ENCODE assay signal across 23 cellular contexts in genomic region chr1:235254721-235255120, GRCh38.
DNase-seq lines count a peak whose midpoint lies in the region; ATAC-seq, FAIRE-seq and TF ChIP-seq lines count a peak whose summit lies in the region.
"Had no signal": no experiment of that assay in that cellular context is flagged by ENCODE, and none has a peak within 500 bp of the region (broad histone marks: within the 10 kb centered on the region; RNA-seq: fewer than 3 reads in every experiment).

No MANE protein-coding gene starts in this region.

- H3K9ac ChIP-seq in SK-N-SH: 0 out of 2 replicates have a peak overlapping the region, but pooled peaks have one; percentile 7

- CTCF ChIA-PET in SK-N-SH (lab: Yijun Ruan, JAX): interaction anchor here (1.1 to 1.3 kb wide), 3 partner anchors 74 to 164 kb away, joined by 3 to 10 read pairs (median 5); partner anchors contain the start of genes ARID4B and GGPS1

- no peak overlapping the region for H3K4me2 ChIP-seq in SK-N-SH

- no peaks in the 10 kb centered on the region for H3K27me3 Mint-ChIP-seq in T-helper 17 cell
- no peaks in the 10 kb centered on the region for H3K27me3 Mint-ChIP-seq in memory B cell
- H3K27me3 Mint-ChIP-seq: CD8-positive, alpha-beta memory T cell; IgD-negative memory B cell had no signal

- H3K9me2 ChIP-seq in SK-N-SH: no peaks in the 10 kb centered on the region

- TF ChIP-seq CTCF in SK-N-SH (IDR thresholded peaks at IDR 0.05) (no peak), D721Med (IDR thresholded peaks at IDR 0.05; ENCODE audit: insufficient read depth, missing control alignments) (no peak)

- no peak overlapping the region for H3K27ac ChIP-seq in SK-N-SH (ENCODE audit: low read depth in 2 of 2, low read length in 1 of 2)
- H3K27ac ChIP-seq: 22Rv1 had no signal

- TF ChIP-seq RAD21 in SK-N-SH (IDR thresholded peaks at IDR 0.05; ENCODE audit: low read length): no peak

- DNase-seq in SK-N-SH: no peak
- DNase-seq in D721Med (ENCODE audit: insufficient read length, low spot score): no peak
- no peak for DNase-seq in T-helper 17 cell
- no peak for DNase-seq in memory B cell (ENCODE audit: low spot score in 2 of 2)
- no peak for DNase-seq in SKM-1 treated with dmso at 0.1 percent for 144 hours (lab: John Stamatoyannopoulos, UW; ENCODE audit: unreplicated experiment)
- DNase-seq in NOMO-1 treated with DMSO at 0.1 percent for 48 hours (lab: John Stamatoyannopoulos, UW; ENCODE audit: unreplicated experiment): no peak
- DNase-seq: C1 segment of cervical spinal cord; Calu3; CD8-positive, alpha-beta memory T cell; DMS53; GDM1; MV-4-11; NCI-H1105 treated with DMSO at 0.1 percent for 48 hours; NCI-H2029 treated with DMSO at 0.1 percent for 48 hours; NCI-H226; NCI-H524; NCI-H774; NK-92 treated with Interleukin-12 subunit alpha and Interleukin-12 subunit beta, amount 100 ng/mL, for 24 hours had no signal

- peaks cover 6% of the 10 kb centered on the region for H3K36me3 Mint-ChIP-seq in T-helper 17 cell (ENCODE audit: low read depth)
- peaks cover 5% of the 10 kb centered on the region for H3K36me3 Mint-ChIP-seq in memory B cell
- H3K36me3 Mint-ChIP-seq: IgD-negative memory B cell had no signal

- peaks cover 23% of the 10 kb centered on the region for H4K20me1 ChIP-seq in SK-N-SH (ENCODE audit: insufficient read depth)

- peak overlapping the region; percentile 27 for H3K27ac Mint-ChIP-seq in T-helper 17 cell
- H3K27ac Mint-ChIP-seq in memory B cell: peak overlapping the region; percentile 6

- H2AFZ ChIP-seq in SK-N-SH (ENCODE audit: low read depth): no peak overlapping the region

- H3K4me1 Mint-ChIP-seq in T-helper 17 cell (peaks cover 23% of the 10 kb centered on the region), memory B cell (peaks cover 12% of the 10 kb centered on the region)

- no peaks in the 10 kb centered on the region; a peak in 1 of 4 replicates for H3K4me1 ChIP-seq in SK-N-SH (ENCODE audit: control insufficient read depth in 1 of 2, insufficient read depth in 2 of 2, low read depth in 1 of 2, low read length in 1 of 2)

- H3K9me3 ChIP-seq in SK-N-SH: no peaks in the 10 kb centered on the region
- H3K9me3 ChIP-seq in T-helper 17 cell (ENCODE audit: control insufficient read depth, low read length, poor library complexity, severe bottlenecking): no peaks in the 10 kb centered on the region

- POLR2A ChIA-PET in SK-N-SH (lab: Yijun Ruan, JAX): no interaction called here

- peak overlapping the region; percentile 12 for H3K4me3 Mint-ChIP-seq in T-helper 17 cell
- no peak overlapping the region for H3K4me3 Mint-ChIP-seq in memory B cell
- H3K4me3 Mint-ChIP-seq: CD8-positive, alpha-beta memory T cell; IgD-negative memory B cell had no signal

- 74% methylated on average over 1 of the region's 1 CpG for WGBS in SK-N-SH (ENCODE audit: low lambda C conversion rate)

- no peaks in the 10 kb centered on the region for H3K9me3 Mint-ChIP-seq in memory B cell
- H3K9me3 Mint-ChIP-seq: CD8-positive, alpha-beta memory T cell; IgD-negative memory B cell had no signal

- ATAC-seq in SK-N-SH treated with all-trans-retinoic acid at 6 μM for 48 hours: no peak
- no peak for ATAC-seq in T-helper 17 cell
- no peak for ATAC-seq in memory B cell (ENCODE audit: low read depth)
- no peak for ATAC-seq in activated CD4-positive, CD25-positive, alpha-beta regulatory T cell treated with anti-CD3 and anti-CD28 coated beads, Interleukin-2, amount 50 U/mL, for 24 hours
- ATAC-seq: Right ventricle myocardium inferior had no signal

- H3K27me3 ChIP-seq in SK-N-SH (ENCODE audit: insufficient read depth): no peaks in the 10 kb centered on the region

- TF ChIP-seq EP300 in SK-N-SH (IDR thresholded peaks at IDR 0.05; ENCODE audit: borderline replicate concordance in 1 of 2, low read depth in 1 of 2, low read length in 1 of 2): no peak

- H3F3A ChIP-seq in SK-N-SH (replicated peaks; ENCODE audit: insufficient read depth): peaks cover 11% of the 10 kb centered on the region

- no peak overlapping the region for H3K4me3 ChIP-seq in SK-N-SH (ENCODE audit: low read depth in 2 of 2, low read length in 1 of 2)

- peaks cover 56% of the 10 kb centered on the region for H3K79me2 ChIP-seq in SK-N-SH (ENCODE audit: insufficient read depth)

- peak; percentile 73 for FAIRE-seq in D721Med (lab: Jason Lieb, UNC)

- H3K36me3 ChIP-seq in SK-N-SH (replicated peaks in 1 of 2; ENCODE audit: control insufficient read depth in 1 of 2, insufficient read depth in 2 of 2, low read length in 1 of 2): peaks cover 31 to 52% of the 10 kb centered on the region in 2 experiments

TF ChIP-seq in SK-N-SH, 30 proteins besides CTCF, POLR2A, EP300 and RAD21:
- TF ChIP-seq SIN3A (IDR thresholded peaks at IDR 0.05; ENCODE audit: borderline replicate concordance, low read depth, low read length) (no peak), FOXJ3 (CRISPR knock-in tag; IDR thresholded peaks at IDR 0.05) (no peak), ZBTB33 (IDR thresholded peaks at IDR 0.05; ENCODE audit: borderline replicate concordance, low read depth) (no peak), SMC3 (IDR thresholded peaks at IDR 0.05; ENCODE audit: low read depth, low read length) (no peak), EZH2phosphoT487 (IDR thresholded peaks at IDR 0.05; ENCODE audit: borderline replicate concordance, low read depth) (no peak), CHD2 (IDR thresholded peaks at IDR 0.05; ENCODE audit: low read length, partially characterized antibody) (no peak), MAX (IDR thresholded peaks at IDR 0.05; ENCODE audit: low read depth) (no peak)

TF ChIP-seq in SK-N-SH treated with all-trans-retinoic acid at 6 μM for 48 hours, 23 proteins besides CTCF, POLR2A, EP300 and RAD21:
- TF ChIP-seq POU6F1 (CRISPR knock-in tag; IDR thresholded peaks at IDR 0.05; ENCODE audit: borderline replicate concordance, low read depth) (no peak), ZC3H10 (CRISPR knock-in tag; IDR thresholded peaks at IDR 0.05) (no peak), RARB (CRISPR knock-in tag; IDR thresholded peaks at IDR 0.05) (no peak), ISL1 (CRISPR knock-in tag; IDR thresholded peaks at IDR 0.05) (no peak), ZNF565 (CRISPR knock-in tag; conservative IDR thresholded peaks at IDR 0.05; ENCODE audit: low read depth) (no peak), ZNF8 (CRISPR knock-in tag; IDR thresholded peaks at IDR 0.05) (no peak), ESRRG (CRISPR knock-in tag; IDR thresholded peaks at IDR 0.05) (no peak)
- TF ChIP-seq, protein P1, sequence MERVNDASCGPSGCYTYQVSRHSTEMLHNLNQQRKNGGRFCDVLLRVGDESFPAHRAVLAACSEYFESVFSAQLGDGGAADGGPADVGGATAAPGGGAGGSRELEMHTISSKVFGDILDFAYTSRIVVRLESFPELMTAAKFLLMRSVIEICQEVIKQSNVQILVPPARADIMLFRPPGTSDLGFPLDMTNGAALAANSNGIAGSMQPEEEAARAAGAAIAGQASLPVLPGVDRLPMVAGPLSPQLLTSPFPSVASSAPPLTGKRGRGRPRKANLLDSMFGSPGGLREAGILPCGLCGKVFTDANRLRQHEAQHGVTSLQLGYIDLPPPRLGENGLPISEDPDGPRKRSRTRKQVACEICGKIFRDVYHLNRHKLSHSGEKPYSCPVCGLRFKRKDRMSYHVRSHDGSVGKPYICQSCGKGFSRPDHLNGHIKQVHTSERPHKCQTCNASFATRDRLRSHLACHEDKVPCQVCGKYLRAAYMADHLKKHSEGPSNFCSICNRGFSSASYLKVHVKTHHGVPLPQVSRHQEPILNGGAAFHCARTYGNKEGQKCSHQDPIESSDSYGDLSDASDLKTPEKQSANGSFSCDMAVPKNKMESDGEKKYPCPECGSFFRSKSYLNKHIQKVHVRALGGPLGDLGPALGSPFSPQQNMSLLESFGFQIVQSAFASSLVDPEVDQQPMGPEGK (CRISPR knock-in tag; IDR thresholded peaks at IDR 0.05; ENCODE audit: borderline replicate concordance): no peak
